17 cellular contexts compared by ENCODE assay signal in genomic region chr12:122327494-122328385, GRCh38.
DNase-seq lines count a peak whose midpoint lies in the region; ATAC-seq, FAIRE-seq and TF ChIP-seq lines count a peak whose summit lies in the region.
"Had no signal": no experiment of that assay in that cellular context is flagged by ENCODE, and none has a peak within 500 bp of the region (broad histone marks: within the 10 kb centered on the region; RNA-seq: fewer than 3 reads in every experiment).

No MANE protein-coding gene starts in this region.

- H3K27ac ChIP-seq in cardiac muscle cell (peak overlapping the region; percentile 13), endothelial cell of umbilical vein (ENCODE audit: insufficient read depth, low read depth, low read length) (peak overlapping the region; percentile 38)
- H3K27ac ChIP-seq: SJCRH30, thoracic aorta had no signal

- H3K9me3 Mint-ChIP-seq in activated CD4-positive, alpha-beta memory T cell treated with anti-CD3 and anti-CD28 coated beads for 36 hours = no peaks in the 10 kb centered on the region
- H3K9me3 Mint-ChIP-seq in type B pancreatic cell = no peaks in the 10 kb centered on the region

- CTCF ChIA-PET in activated CD4-positive, alpha-beta memory T cell treated with anti-CD3 and anti-CD28 coated beads for 36 hours (lab: Charles Lee) = interaction anchor here (0.6 to 1.9 kb wide), 3 partner anchors 9 to 805 kb away, joined by 3 to 15 read pairs (median 3); no protein-coding TSS in a partner anchor
- CTCF ChIA-PET in endothelial cell of umbilical vein (lab: Charles Lee) = interaction anchor here (0.7 to 1.8 kb wide), 6 partner anchors 9 to 144 kb away, joined by 3 to 10 read pairs (median 4); no protein-coding TSS in a partner anchor

- H3K36me3 ChIP-seq in cardiac muscle cell = peaks cover 24% of the 10 kb centered on the region
- H3K36me3 ChIP-seq in endothelial cell of umbilical vein (ENCODE audit: control insufficient read depth in 2 of 2, extremely low read depth in 1 of 2, insufficient read depth in 2 of 2, low read length in 2 of 2) = peaks cover 9 to 18% of the 10 kb centered on the region in 2 experiments

- H3K4me2 ChIP-seq in endothelial cell of umbilical vein (ENCODE audit: insufficient read depth, low read length) = peak overlapping the region; percentile 25

- no peaks in the 10 kb centered on the region for H3K4me1 ChIP-seq in cardiac muscle cell (ENCODE audit: low read depth)
- H3K4me1 ChIP-seq in endothelial cell of umbilical vein (ENCODE audit: control insufficient read depth, extremely low read depth, insufficient read depth, low read length) = peaks cover 25% of the 10 kb centered on the region
- H3K4me1 ChIP-seq: HAP-1, SJCRH30 had no signal

- no peak overlapping the region for H3K4me3 Mint-ChIP-seq in activated CD4-positive, alpha-beta memory T cell treated with anti-CD3 and anti-CD28 coated beads for 36 hours
- H3K4me3 Mint-ChIP-seq in type B pancreatic cell = no peak overlapping the region
- H3K4me3 Mint-ChIP-seq: B cell had no signal

- peak overlapping the region; percentile 40 for H3K27ac Mint-ChIP-seq in activated CD4-positive, alpha-beta memory T cell treated with anti-CD3 and anti-CD28 coated beads for 36 hours
- H3K27ac Mint-ChIP-seq in type B pancreatic cell = peak overlapping the region; percentile 50
- H3K27ac Mint-ChIP-seq: B cell had no signal

- DNase-seq in cardiac muscle cell (ENCODE audit: low read depth in 1 of 2, low spot score in 1 of 2) (no peak), cardiac septum (ENCODE audit: low spot score) (no peak), endothelial cell of umbilical vein (ENCODE audit: low read depth, low spot score) (peak; percentile 81), type B pancreatic cell (ENCODE audit: extremely low spot score, unreplicated experiment) (no peak), SK-N-DZ (ENCODE audit: low spot score) (no peak), hepatic stellate cell (ENCODE audit: low spot score) (no peak)
- no peak for DNase-seq in activated CD4-positive, alpha-beta memory T cell treated with anti-CD3 and anti-CD28 coated beads for 36 hours
- DNase-seq: left colon; NCI-H187 treated with DMSO at 0.1 percent for 48 hours; NCI-H446 treated with DMSO at 0.1 percent for 48 hours; SJCRH30; stimulated activated CD4-positive, alpha-beta T cell treated with anti-CD3 and anti-CD28 coated beads, Interleukin-4, amount 100 ng/mL, for 4 hours had no signal

- dilution Hi-C loops in endothelial cell of umbilical vein (cut with MboI; ENCODE audit: extremely low pct_ligation_motif_present, low sequenced_read_pairs) = no loop called here

- no TSS peak for BruUV-seq in endothelial cell of umbilical vein (replicated peaks; lab: Mats Ljungman, UMichigan)

- TF ChIP-seq POLR2A in endothelial cell of umbilical vein (IDR thresholded peaks at IDR 0.05; ENCODE audit: low read depth, low read length) = no peak

- no peaks in the 10 kb centered on the region for H3K79me2 ChIP-seq in endothelial cell of umbilical vein (ENCODE audit: control insufficient read depth, insufficient read depth, low read length)

- peak; percentile 83 for FAIRE-seq in endothelial cell of umbilical vein (lab: Jason Lieb, UNC)

- peaks cover 27% of the 10 kb centered on the region for H3K36me3 Mint-ChIP-seq in activated CD4-positive, alpha-beta memory T cell treated with anti-CD3 and anti-CD28 coated beads for 36 hours
- peaks cover 16% of the 10 kb centered on the region for H3K36me3 Mint-ChIP-seq in type B pancreatic cell

- H3K27me3 ChIP-seq in cardiac muscle cell = no peaks in the 10 kb centered on the region
- no peaks in the 10 kb centered on the region for H3K27me3 ChIP-seq in endothelial cell of umbilical vein (ENCODE audit: control insufficient read depth in 2 of 2, insufficient read depth in 2 of 2, low read length in 2 of 2)
- H3K27me3 ChIP-seq: SJCRH30 had no signal

- no peaks in the 10 kb centered on the region for H3K9me1 ChIP-seq in endothelial cell of umbilical vein (replicated peaks; ENCODE audit: control insufficient read depth, extremely low read depth, insufficient read depth, low read length)

- H3K4me1 Mint-ChIP-seq in activated CD4-positive, alpha-beta memory T cell treated with anti-CD3 and anti-CD28 coated beads for 36 hours (ENCODE audit: low read depth) = peaks cover 22% of the 10 kb centered on the region
- no peaks in the 10 kb centered on the region for H3K4me1 Mint-ChIP-seq in type B pancreatic cell (ENCODE audit: unreplicated experiment)
- H3K4me1 Mint-ChIP-seq: B cell had no signal

- POLR2A ChIA-PET in activated CD4-positive, alpha-beta memory T cell treated with anti-CD3 and anti-CD28 coated beads for 36 hours (lab: Charles Lee) = no interaction called here
- POLR2A ChIA-PET in endothelial cell of umbilical vein (lab: Charles Lee) = no interaction called here

- H2AFZ ChIP-seq in endothelial cell of umbilical vein (ENCODE audit: low read depth, low read length) = peak overlapping the region; percentile 40

- no peak for ATAC-seq in esophagus mucosa
- ATAC-seq: left colon had no signal

- H3K27me3 Mint-ChIP-seq in activated CD4-positive, alpha-beta memory T cell treated with anti-CD3 and anti-CD28 coated beads for 36 hours = no peaks in the 10 kb centered on the region
- H3K27me3 Mint-ChIP-seq in type B pancreatic cell = no peaks in the 10 kb centered on the region
- H3K27me3 Mint-ChIP-seq: B cell had no signal

- H3K4me3 ChIP-seq in cardiac muscle cell (no peak overlapping the region), endothelial cell of umbilical vein (replicated peaks in 1 of 3; ENCODE audit: insufficient read depth in 1 of 3, low read depth in 1 of 3, low read length in 3 of 3) (no peak overlapping the region)
- H3K4me3 ChIP-seq: HAP-1, SJCRH30, skin epidermis, thoracic aorta had no signal

- intact Hi-C loops in cardiac septum (cut with DNase I) = no loop called here
- intact Hi-C loops in activated CD4-positive, alpha-beta memory T cell treated with anti-CD3 and anti-CD28 coated beads for 36 hours (cut with micrococcal nuclease) = no loop called here
- intact Hi-C loops in endothelial cell of umbilical vein (cut with micrococcal nuclease) = no loop called here

- H4K20me1 ChIP-seq in endothelial cell of umbilical vein (replicated peaks; ENCODE audit: control insufficient read depth, extremely low read depth, insufficient read depth, low read length) = no peaks in the 10 kb centered on the region

- peak overlapping the region; percentile 4 for H3K9ac ChIP-seq in endothelial cell of umbilical vein (replicated peaks; ENCODE audit: extremely low read depth, insufficient read depth, low read length)

- no peak for TF ChIP-seq CTCF in cardiac muscle cell (IDR thresholded peaks at IDR 0.05; ENCODE audit: low read depth, low read length)
- no peak for TF ChIP-seq CTCF in endothelial cell of umbilical vein (IDR thresholded peaks at IDR 0.05; ENCODE audit: extremely low read depth in 1 of 2, insufficient read depth in 1 of 2, low read depth in 1 of 2, low read length in 2 of 2)
- TF ChIP-seq CTCF in type B pancreatic cell (conservative IDR thresholded peaks at IDR 0.05) = no peak

- no peaks in the 10 kb centered on the region for H3K9me3 ChIP-seq in cardiac muscle cell (ENCODE audit: low read depth)
- no peaks in the 10 kb centered on the region for H3K9me3 ChIP-seq in endothelial cell of umbilical vein (replicated peaks; ENCODE audit: control insufficient read depth, insufficient read depth, low read length)
- H3K9me3 ChIP-seq: HAP-1, SJCRH30, thoracic aorta had no signal

TF ChIP-seq in endothelial cell of umbilical vein, 7 proteins besides CTCF, POLR2A, EP300 and RAD21:
- TF ChIP-seq JUN (IDR thresholded peaks at IDR 0.05; ENCODE audit: borderline replicate concordance, insufficient read depth, insufficient read length, low read depth) = peak; percentile 29
- TF ChIP-seq EZH2 (IDR thresholded peaks at IDR 0.05; ENCODE audit: borderline replicate concordance, low read depth, low read length, severe bottlenecking) = no peak
- TF ChIP-seq FOS (IDR thresholded peaks at IDR 0.05; ENCODE audit: borderline replicate concordance, insufficient read depth, low read length) = peak; percentile 34
- no peak for TF ChIP-seq POLR2AphosphoS5 (IDR thresholded peaks at IDR 0.05; ENCODE audit: insufficient read depth, low read depth, low read length)
- TF ChIP-seq GATA2 (IDR thresholded peaks at IDR 0.05; ENCODE audit: insufficient read depth, insufficient read length, low read depth, low read length) = no peak
- TF ChIP-seq MYC (IDR thresholded peaks at IDR 0.05; ENCODE audit: low read depth, low read length) = no peak
- TF ChIP-seq MAX (IDR thresholded peaks at IDR 0.05; ENCODE audit: insufficient read depth, insufficient read length) = no peak
TF ChIP-seq in endothelial cell of umbilical vein: peak in this region for 2.
